1 cellular context compared by ENCODE assay signal in the genomic region with DNA sequence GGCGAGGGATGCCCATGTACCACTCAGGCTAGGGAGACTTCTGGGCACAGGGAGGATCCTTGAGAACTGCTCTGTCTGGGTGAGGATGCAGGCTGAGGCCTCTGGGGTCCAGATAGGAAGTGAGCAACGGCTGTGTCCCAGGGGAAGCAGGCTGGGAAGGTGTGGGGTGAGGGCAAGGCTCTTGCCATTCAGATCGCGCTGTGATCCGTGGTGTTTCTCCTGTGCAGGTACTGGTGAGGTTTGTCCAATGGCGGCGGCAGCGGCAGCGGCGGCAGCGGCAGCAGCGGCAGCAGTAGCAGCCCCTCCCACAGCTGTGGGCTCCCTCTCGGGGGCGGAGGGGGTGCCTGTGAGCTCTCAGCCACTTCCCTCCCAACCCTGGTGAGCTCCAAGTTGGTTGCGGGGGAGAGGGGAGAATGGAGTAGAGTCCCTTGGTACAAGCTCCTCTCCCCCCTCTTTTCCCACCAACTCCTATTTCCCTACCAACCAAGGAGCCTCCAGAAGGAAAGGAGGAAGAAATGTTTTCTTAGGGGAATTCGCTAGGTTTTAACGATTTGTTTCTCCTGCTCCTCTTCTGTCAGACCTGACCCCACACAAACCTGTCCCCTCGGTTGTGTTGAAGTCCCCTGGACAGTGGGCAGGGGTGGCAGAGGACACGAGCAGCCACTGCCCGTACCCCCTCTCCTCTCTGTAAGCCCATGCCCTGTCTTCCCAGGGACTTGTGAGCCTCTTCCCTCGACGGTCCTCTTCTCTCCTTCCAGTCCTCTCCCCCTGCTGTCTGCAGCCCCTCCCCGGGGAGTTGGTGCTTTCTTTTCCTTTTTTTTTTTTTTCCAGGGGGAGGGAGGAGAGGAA.
TF ChIP-seq lines count a peak whose summit lies in the region.

No MANE protein-coding gene starts in this region.

TF ChIP-seq in K562, 482 proteins besides CTCF, POLR2A, EP300 and RAD21 (continued from another document and continues in another):
- TF ChIP-seq MXD1 (CRISPR knock-in tag; IDR thresholded peaks at IDR 0.05; ENCODE audit: borderline replicate concordance, poor library complexity, severe bottlenecking), result no peak
- no peak for TF ChIP-seq ILF3 (IDR thresholded peaks at IDR 0.05; ENCODE audit: borderline replicate concordance)
- TF ChIP-seq ZBTB1 (CRISPR knock-in tag; IDR thresholded peaks at IDR 0.05; ENCODE audit: borderline replicate concordance, low read depth), result no peak
- peak; percentile 61 for TF ChIP-seq RBBP5 (IDR thresholded peaks at IDR 0.05; ENCODE audit: borderline replicate concordance, insufficient read depth, low read length, poor library complexity, severe bottlenecking)
- TF ChIP-seq SAFB2 (IDR thresholded peaks at IDR 0.05; ENCODE audit: borderline replicate concordance, low read depth, low read length, severe bottlenecking), result no peak
- TF ChIP-seq, protein P1, sequence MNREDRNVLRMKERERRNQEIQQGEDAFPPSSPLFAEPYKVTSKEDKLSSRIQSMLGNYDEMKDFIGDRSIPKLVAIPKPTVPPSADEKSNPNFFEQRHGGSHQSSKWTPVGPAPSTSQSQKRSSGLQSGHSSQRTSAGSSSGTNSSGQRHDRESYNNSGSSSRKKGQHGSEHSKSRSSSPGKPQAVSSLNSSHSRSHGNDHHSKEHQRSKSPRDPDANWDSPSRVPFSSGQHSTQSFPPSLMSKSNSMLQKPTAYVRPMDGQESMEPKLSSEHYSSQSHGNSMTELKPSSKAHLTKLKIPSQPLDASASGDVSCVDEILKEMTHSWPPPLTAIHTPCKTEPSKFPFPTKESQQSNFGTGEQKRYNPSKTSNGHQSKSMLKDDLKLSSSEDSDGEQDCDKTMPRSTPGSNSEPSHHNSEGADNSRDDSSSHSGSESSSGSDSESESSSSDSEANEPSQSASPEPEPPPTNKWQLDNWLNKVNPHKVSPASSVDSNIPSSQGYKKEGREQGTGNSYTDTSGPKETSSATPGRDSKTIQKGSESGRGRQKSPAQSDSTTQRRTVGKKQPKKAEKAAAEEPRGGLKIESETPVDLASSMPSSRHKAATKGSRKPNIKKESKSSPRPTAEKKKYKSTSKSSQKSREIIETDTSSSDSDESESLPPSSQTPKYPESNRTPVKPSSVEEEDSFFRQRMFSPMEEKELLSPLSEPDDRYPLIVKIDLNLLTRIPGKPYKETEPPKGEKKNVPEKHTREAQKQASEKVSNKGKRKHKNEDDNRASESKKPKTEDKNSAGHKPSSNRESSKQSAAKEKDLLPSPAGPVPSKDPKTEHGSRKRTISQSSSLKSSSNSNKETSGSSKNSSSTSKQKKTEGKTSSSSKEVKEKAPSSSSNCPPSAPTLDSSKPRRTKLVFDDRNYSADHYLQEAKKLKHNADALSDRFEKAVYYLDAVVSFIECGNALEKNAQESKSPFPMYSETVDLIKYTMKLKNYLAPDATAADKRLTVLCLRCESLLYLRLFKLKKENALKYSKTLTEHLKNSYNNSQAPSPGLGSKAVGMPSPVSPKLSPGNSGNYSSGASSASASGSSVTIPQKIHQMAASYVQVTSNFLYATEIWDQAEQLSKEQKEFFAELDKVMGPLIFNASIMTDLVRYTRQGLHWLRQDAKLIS (CRISPR knock-in tag; IDR thresholded peaks at IDR 0.05), result no peak
- TF ChIP-seq NFE2L1 (tag; IDR thresholded peaks at IDR 0.05; ENCODE audit: borderline replicate concordance, low read depth), result no peak
- TF ChIP-seq KAT7 (CRISPR knock-in tag; IDR thresholded peaks at IDR 0.05; ENCODE audit: borderline replicate concordance), result no peak
- TF ChIP-seq ZBTB9 (CRISPR knock-in tag; IDR thresholded peaks at IDR 0.05), result peak; percentile 47; the same call in 1 of the 2 replicates
- TF ChIP-seq ATF6 (CRISPR knock-in tag; IDR thresholded peaks at IDR 0.05), result no peak
- peak; percentile 10; the same call in 1 of the 2 replicates for TF ChIP-seq CTBP1 (IDR thresholded peaks at IDR 0.05; ENCODE audit: borderline replicate concordance)
- no peak for TF ChIP-seq BCLAF1 (IDR thresholded peaks at IDR 0.05; ENCODE audit: borderline replicate concordance in 1 of 2, control insufficient read depth in 1 of 2, low read depth in 2 of 2, low read length in 1 of 2)
- TF ChIP-seq ELF1 (tag; IDR thresholded peaks at IDR 0.05), result no peak
- TF ChIP-seq E2F3 (CRISPR knock-in tag; IDR thresholded peaks at IDR 0.05), result 0 out of 2 replicates have a peak, but pooled peaks have one; percentile 21
- no peak for TF ChIP-seq NR4A1 (CRISPR knock-in tag; IDR thresholded peaks at IDR 0.05)
- no peak for TF ChIP-seq NR4A1 (tag; IDR thresholded peaks at IDR 0.05)
- no peak for TF ChIP-seq RBM39 (optimal IDR thresholded peaks at IDR 0.05; ENCODE audit: low read depth, low read length)
- no peak for TF ChIP-seq HDAC1 (IDR thresholded peaks at IDR 0.05)
- TF ChIP-seq ZNF511 (CRISPR knock-in tag; IDR thresholded peaks at IDR 0.05), result no peak
- no peak for TF ChIP-seq NCOR1 (IDR thresholded peaks at IDR 0.05)
- TF ChIP-seq SPI1 (IDR thresholded peaks at IDR 0.05; ENCODE audit: borderline replicate concordance, low read depth, low read length), result peak; percentile 75
- 0 out of 2 replicates have a peak, but pooled peaks have one; percentile 8 for TF ChIP-seq TEAD4 (IDR thresholded peaks at IDR 0.05; ENCODE audit: low read length)
- TF ChIP-seq TEAD4 (CRISPR knock-in tag; IDR thresholded peaks at IDR 0.05; ENCODE audit: borderline replicate concordance), result no peak
- TF ChIP-seq BDP1 (IDR thresholded peaks at IDR 0.05; ENCODE audit: insufficient read depth, insufficient read length), result no peak
- TF ChIP-seq CXXC5 (CRISPR knock-in tag; IDR thresholded peaks at IDR 0.05), result 0 out of 2 replicates have a peak, but pooled peaks have one; percentile 38
- no peak for TF ChIP-seq ZFPM2 (CRISPR knock-in tag; IDR thresholded peaks at IDR 0.05)
- TF ChIP-seq ATF4 (CRISPR knock-in tag; IDR thresholded peaks at IDR 0.05), result no peak
- TF ChIP-seq, protein P2, sequence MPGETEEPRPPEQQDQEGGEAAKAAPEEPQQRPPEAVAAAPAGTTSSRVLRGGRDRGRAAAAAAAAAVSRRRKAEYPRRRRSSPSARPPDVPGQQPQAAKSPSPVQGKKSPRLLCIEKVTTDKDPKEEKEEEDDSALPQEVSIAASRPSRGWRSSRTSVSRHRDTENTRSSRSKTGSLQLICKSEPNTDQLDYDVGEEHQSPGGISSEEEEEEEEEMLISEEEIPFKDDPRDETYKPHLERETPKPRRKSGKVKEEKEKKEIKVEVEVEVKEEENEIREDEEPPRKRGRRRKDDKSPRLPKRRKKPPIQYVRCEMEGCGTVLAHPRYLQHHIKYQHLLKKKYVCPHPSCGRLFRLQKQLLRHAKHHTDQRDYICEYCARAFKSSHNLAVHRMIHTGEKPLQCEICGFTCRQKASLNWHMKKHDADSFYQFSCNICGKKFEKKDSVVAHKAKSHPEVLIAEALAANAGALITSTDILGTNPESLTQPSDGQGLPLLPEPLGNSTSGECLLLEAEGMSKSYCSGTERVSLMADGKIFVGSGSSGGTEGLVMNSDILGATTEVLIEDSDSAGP (CRISPR knock-in tag; IDR thresholded peaks at IDR 0.05), result no peak
- TF ChIP-seq U2AF1 (optimal IDR thresholded peaks at IDR 0.05; ENCODE audit: low read depth, low read length), result no peak
- peak; percentile 40 for TF ChIP-seq RBFOX2 (IDR thresholded peaks at IDR 0.05; ENCODE audit: low read depth, low read length)
- no peak for TF ChIP-seq ZNF764 (CRISPR knock-in tag; IDR thresholded peaks at IDR 0.05; ENCODE audit: low read depth)
- no peak for TF ChIP-seq NR2C1 (IDR thresholded peaks at IDR 0.05)
- TF ChIP-seq NR2C1 (tag; IDR thresholded peaks at IDR 0.05), result no peak
- TF ChIP-seq TOE1 (IDR thresholded peaks at IDR 0.05; ENCODE audit: borderline replicate concordance), result no peak
- TF ChIP-seq TOE1 (CRISPR knock-in tag; IDR thresholded peaks at IDR 0.05; ENCODE audit: borderline replicate concordance, low read depth), result no peak
- no peak for TF ChIP-seq MITF (IDR thresholded peaks at IDR 0.05)
- no peak for TF ChIP-seq ARID1B (IDR thresholded peaks at IDR 0.05)
- no peak for TF ChIP-seq RBM17 (IDR thresholded peaks at IDR 0.05; ENCODE audit: borderline replicate concordance, low read depth, low read length)
- TF ChIP-seq, protein P3, sequence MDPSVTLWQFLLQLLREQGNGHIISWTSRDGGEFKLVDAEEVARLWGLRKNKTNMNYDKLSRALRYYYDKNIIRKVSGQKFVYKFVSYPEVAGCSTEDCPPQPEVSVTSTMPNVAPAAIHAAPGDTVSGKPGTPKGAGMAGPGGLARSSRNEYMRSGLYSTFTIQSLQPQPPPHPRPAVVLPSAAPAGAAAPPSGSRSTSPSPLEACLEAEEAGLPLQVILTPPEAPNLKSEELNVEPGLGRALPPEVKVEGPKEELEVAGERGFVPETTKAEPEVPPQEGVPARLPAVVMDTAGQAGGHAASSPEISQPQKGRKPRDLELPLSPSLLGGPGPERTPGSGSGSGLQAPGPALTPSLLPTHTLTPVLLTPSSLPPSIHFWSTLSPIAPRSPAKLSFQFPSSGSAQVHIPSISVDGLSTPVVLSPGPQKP (CRISPR knock-in tag; IDR thresholded peaks at IDR 0.05), result no peak
- no peak for TF ChIP-seq PPARD (CRISPR knock-in tag; IDR thresholded peaks at IDR 0.05)
- no peak for TF ChIP-seq NFATC3 (IDR thresholded peaks at IDR 0.05)
- no peak for TF ChIP-seq HLTF (IDR thresholded peaks at IDR 0.05)
- peak; percentile 75 for TF ChIP-seq EGR1 (conservative IDR thresholded peaks at IDR 0.05)
- no peak for TF ChIP-seq NFXL1 (CRISPR knock-in tag; IDR thresholded peaks at IDR 0.05)
- no peak for TF ChIP-seq TGIF2 (CRISPR knock-in tag; IDR thresholded peaks at IDR 0.05)
- no peak for TF ChIP-seq RUNX1 (IDR thresholded peaks at IDR 0.05; ENCODE audit: low read depth)
